8 cellular contexts compared by ENCODE assay signal in the genomic region with DNA sequence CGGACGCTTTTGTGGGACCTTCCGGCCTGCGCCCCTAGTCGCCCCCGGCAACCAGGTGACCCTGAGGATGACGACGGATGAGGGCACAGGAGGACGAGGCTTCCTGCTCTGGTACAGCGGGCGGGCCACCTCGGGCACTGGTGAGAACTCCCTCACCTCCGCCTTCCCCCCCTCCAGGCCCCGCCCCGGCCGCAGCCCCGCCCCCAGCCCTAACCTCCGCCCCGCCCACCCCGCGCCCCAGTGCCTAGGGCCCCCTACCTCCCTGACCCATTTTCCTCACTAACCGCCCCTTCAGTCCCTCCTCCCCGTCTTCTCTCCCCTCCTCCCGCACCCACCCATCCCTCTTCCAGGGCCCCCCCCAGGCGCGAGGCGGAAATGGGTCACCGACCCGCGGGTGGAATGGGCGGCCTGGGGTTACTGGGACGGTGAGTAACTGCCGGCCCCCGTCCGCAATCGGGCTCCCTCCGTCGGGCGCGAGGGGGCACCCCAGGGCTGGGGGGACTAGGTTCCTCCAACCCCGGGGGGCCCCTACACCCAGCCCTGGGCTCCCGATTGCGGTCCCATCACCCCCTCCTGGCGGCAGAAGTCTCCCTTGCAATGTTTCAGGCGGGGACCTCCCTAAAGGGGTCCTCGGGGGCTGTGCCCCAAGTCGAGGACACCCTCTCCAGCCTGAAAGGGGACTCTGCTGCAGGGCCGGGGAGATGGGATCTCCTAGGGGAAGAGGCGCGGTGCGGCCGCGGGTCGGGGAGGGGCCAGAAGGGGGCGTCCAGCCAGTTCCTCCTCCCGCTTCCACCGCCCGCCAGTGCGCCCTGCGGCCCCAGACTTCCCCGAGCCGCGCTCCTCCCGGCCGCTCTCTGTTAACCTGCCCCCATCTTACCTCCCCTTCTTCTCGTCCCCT. TPM values are rescaled to one million over a fixed set of nuclear protein-coding genes. Genes with fewer than 3 reads are reported as not detected.
DNase-seq lines count a peak whose midpoint lies in the region; ATAC-seq and TF ChIP-seq lines count a peak whose summit lies in the region.

No MANE protein-coding gene starts in this region.

- H3K36me3 Mint-ChIP-seq in endothelial cell (ENCODE audit: low read depth, unreplicated experiment), result no peaks in the 10 kb centered on the region
- no peaks in the 10 kb centered on the region for H3K36me3 Mint-ChIP-seq in stimulated activated effector memory CD8-positive, alpha-beta T cell treated with anti-CD3 and anti-CD28 coated beads, Interleukin-12 subunit alpha, Interleukin-12 subunit beta, amount 100 ng/mL, for 72 hours

- no peaks in the 10 kb centered on the region for H3K36me3 ChIP-seq in mucosa of descending colon (ENCODE audit: low read depth)

- no peak overlapping the region for H3K27ac Mint-ChIP-seq in endothelial cell (ENCODE audit: unreplicated experiment)
- H3K27ac Mint-ChIP-seq in stimulated activated effector memory CD8-positive, alpha-beta T cell treated with anti-CD3 and anti-CD28 coated beads, Interleukin-12 subunit alpha, Interleukin-12 subunit beta, amount 100 ng/mL, for 72 hours, result peak overlapping the region; percentile 93

- intact Hi-C loops in mucosa of descending colon (cut with DNase I, micrococcal nuclease), result no loop called here

- no peaks in the 10 kb centered on the region for H3K9me3 Mint-ChIP-seq in endothelial cell (ENCODE audit: unreplicated experiment)
- H3K9me3 Mint-ChIP-seq in stimulated activated effector memory CD8-positive, alpha-beta T cell treated with anti-CD3 and anti-CD28 coated beads, Interleukin-12 subunit alpha, Interleukin-12 subunit beta, amount 100 ng/mL, for 72 hours, result no peaks in the 10 kb centered on the region

- no peak for TF ChIP-seq CTCF in endothelial cell (IDR thresholded peaks at IDR 0.05; ENCODE audit: unreplicated experiment)
- TF ChIP-seq CTCF in mucosa of descending colon (IDR thresholded peaks at IDR 0.05), result peak; percentile 30

- peaks cover 5% of the 10 kb centered on the region for H3K27me3 Mint-ChIP-seq in endothelial cell (ENCODE audit: unreplicated experiment)

- no peaks in the 10 kb centered on the region for H3K9me3 ChIP-seq in mucosa of descending colon

- peaks cover 2% of the 10 kb centered on the region for H3K4me1 Mint-ChIP-seq in endothelial cell (ENCODE audit: unreplicated experiment)
- peaks cover 30% of the 10 kb centered on the region for H3K4me1 Mint-ChIP-seq in stimulated activated effector memory CD8-positive, alpha-beta T cell treated with anti-CD3 and anti-CD28 coated beads, Interleukin-12 subunit alpha, Interleukin-12 subunit beta, amount 100 ng/mL, for 72 hours

- peaks cover 19% of the 10 kb centered on the region for H3K4me1 ChIP-seq in mucosa of descending colon (ENCODE audit: low read depth)

- ATAC-seq in HG02763 (IDR thresholded peaks at IDR 0.05; ENCODE audit: unreplicated experiment), result peak; percentile 55
- ATAC-seq in mucosa of descending colon, result peak; percentile 81
- peak; percentile 80 for ATAC-seq in stimulated activated effector memory CD8-positive, alpha-beta T cell treated with anti-CD3 and anti-CD28 coated beads, Interleukin-12 subunit alpha, Interleukin-12 subunit beta, amount 100 ng/mL, for 72 hours
- no peak for ATAC-seq in GM18861 (IDR thresholded peaks at IDR 0.05; ENCODE audit: unreplicated experiment)

- H3K4me3 ChIP-seq in GM08714 (ENCODE audit: low read length) (peak overlapping the region; percentile 64; the same call in 1 of the 2 replicates), mucosa of descending colon (peak overlapping the region; percentile 32)

- peak; percentile 82 for DNase-seq in NCI-H82 (lab: John Stamatoyannopoulos, UW)
- peak; percentile 92 for DNase-seq in activated CD8-positive, alpha-beta memory T cell treated with anti-CD3 and anti-CD28 coated beads for 24 hours
- peak; percentile 70 for DNase-seq in endothelial cell (ENCODE audit: low spot score)
- peak; percentile 75 to 92 (median 84) for DNase-seq in mucosa of descending colon
- DNase-seq in stimulated activated effector memory CD8-positive, alpha-beta T cell treated with anti-CD3 and anti-CD28 coated beads, Interleukin-12 subunit alpha, Interleukin-12 subunit beta, amount 100 ng/mL, for 72 hours (ENCODE audit: low spot score in 2 of 2), result peak; percentile 78 to 94

- H3K4me3 Mint-ChIP-seq in endothelial cell (ENCODE audit: unreplicated experiment), result no peak overlapping the region
- peak overlapping the region; percentile 87 for H3K4me3 Mint-ChIP-seq in stimulated activated effector memory CD8-positive, alpha-beta T cell treated with anti-CD3 and anti-CD28 coated beads, Interleukin-12 subunit alpha, Interleukin-12 subunit beta, amount 100 ng/mL, for 72 hours

RNA-seq across cellular contexts. Expression of a gene that starts 2.2 kb away (rescaled TPM):
- total RNA-seq in endothelial cell (ENCODE audit: unreplicated experiment), result 4.4 TPM
- total RNA-seq in mucosa of descending colon, result 10 to 100 TPM in 2 of 3 donors, 1 to 10 TPM in 1; 6.1 to 47.9 (median 18.9) TPM

RNA-seq across cellular contexts. Expression of a gene that starts 8.0 kb away (rescaled TPM):
- total RNA-seq in endothelial cell (ENCODE audit: unreplicated experiment) (31.7 TPM), mucosa of descending colon (10 to 100 TPM; 11.9 to 17.2 (median 14.4) TPM)

RNA-seq across cellular contexts. Expression of a gene that starts 18.2 kb away (rescaled TPM):
- total RNA-seq in endothelial cell (ENCODE audit: unreplicated experiment), result 1.3 TPM
- 1 to 10 TPM in 1 of 3 donors, under 1 TPM in 2; 0.48 to 1.1 (median 0.66) TPM for total RNA-seq in mucosa of descending colon

RNA-seq across cellular contexts. Expression of a gene that starts 18.4 kb away (rescaled TPM):
- total RNA-seq in endothelial cell (ENCODE audit: unreplicated experiment), result 89.7 TPM
- 10 to 100 TPM; 57.2 to 71.0 (median 63.9) TPM for total RNA-seq in mucosa of descending colon

RNA-seq across cellular contexts. Expression of a gene that starts 30.6 kb away (rescaled TPM):
- total RNA-seq in endothelial cell (ENCODE audit: unreplicated experiment) (2.6 TPM), mucosa of descending colon (1 to 10 TPM; 2.8 to 4.3 (median 3.5) TPM)
